In genomic region chr11:45444796-45445195, GRCh38 we compare ENCODE assay signal across 20 cellular contexts.
A peak's percentile ranks its signal among the peaks of the same experiment; 100 is the strongest.
DNase-seq lines count a peak whose midpoint lies in the region; ATAC-seq, FAIRE-seq and TF ChIP-seq lines count a peak whose summit lies in the region.
"Had no signal": no experiment of that assay in that cellular context is flagged by ENCODE, and none has a peak within 500 bp of the region (broad histone marks: within the 10 kb centered on the region; RNA-seq: fewer than 3 reads in every experiment).

No MANE protein-coding gene starts in this region.

- intact Hi-C loops in PC-3 (cut with micrococcal nuclease) = no loop called here

- H3K36me3 ChIP-seq in PC-3 (ENCODE audit: low read depth, low read length) = no peaks in the 10 kb centered on the region
- H3K36me3 ChIP-seq: cardiac muscle cell, ovary had no signal

- H3K4me3 ChIP-seq in A549 (no peak overlapping the region), PC-3 (ENCODE audit: low read length) (no peak overlapping the region)
- H3K4me3 ChIP-seq: cardiac muscle cell, lung, ovary had no signal

- DNase-seq in A549 (ENCODE audit: low read depth in 1 of 2, low spot score in 1 of 2) (peak; percentile 11 to 23), Daoy (ENCODE audit: low read depth) (peak; percentile 60), PC-3 (peak; percentile 16), Ammon's horn (ENCODE audit: low spot score) (no peak)
- DNase-seq: Caco-2, GF-D8, immature natural killer cell, naive B cell, NCI-H146, ovary, SHP77, T-helper 1 cell had no signal

- no peak overlapping the region for H3K27ac ChIP-seq in A549
- no peak overlapping the region for H3K27ac ChIP-seq in PC-3 (ENCODE audit: low read length)
- H3K27ac ChIP-seq: cardiac muscle cell, ovary had no signal

- H3K4me1 ChIP-seq in A549 = no peaks in the 10 kb centered on the region
- H3K4me1 ChIP-seq in PC-3 (ENCODE audit: insufficient read depth, low read length) = no peaks in the 10 kb centered on the region
- H3K4me1 ChIP-seq: Caco-2 had no signal

- 13% methylated on average over 5 of the region's 6 CpGs for WGBS in A549 (ENCODE audit: missing lambda C conversion rate)

- H4K20me1 ChIP-seq in PC-3 (ENCODE audit: low read length) = no peaks in the 10 kb centered on the region

- no peak for FAIRE-seq in A549 (lab: Jason Lieb, UNC)
- FAIRE-seq: HepG2, urothelium cell line had no signal

- peaks cover 66% of the 10 kb centered on the region for H3K27me3 ChIP-seq in PC-3 (ENCODE audit: low read length)
- H3K27me3 ChIP-seq: cardiac muscle cell, ovary had no signal

- POLR2A ChIA-PET in A549 (lab: Yijun Ruan, JAX) = no interaction called here
- POLR2A ChIA-PET in PC-3 (lab: Charles Lee; ENCODE audit: unreplicated experiment) = no interaction called here

- H3K9me2 ChIP-seq in PC-3 (replicated peaks; ENCODE audit: low read length) = no peaks in the 10 kb centered on the region

- no peak overlapping the region for H3K4me2 ChIP-seq in A549
- H3K4me2 ChIP-seq in PC-3 (ENCODE audit: low read length) = no peak overlapping the region

- H3F3A ChIP-seq in PC-3 (ENCODE audit: low read length, unreplicated experiment) = no peaks in the 10 kb centered on the region

- ATAC-seq in A549 = peak; percentile 61 to 67; a peak in 5 of 6 replicates
- ATAC-seq in PC-3 = no peak
- peak; percentile 84 for ATAC-seq in esophagus mucosa
- ATAC-seq in GM21390 (IDR thresholded peaks at IDR 0.05; ENCODE audit: unreplicated experiment) = no peak
- ATAC-seq in GM21529 (IDR thresholded peaks at IDR 0.05; ENCODE audit: unreplicated experiment) = no peak
- ATAC-seq: HepG2, sciatic nerve had no signal

- H2AFZ ChIP-seq in PC-3 (ENCODE audit: low read length) = no peak overlapping the region

- H3K9me3 ChIP-seq in A549 = peaks cover 6% of the 10 kb centered on the region; the same call in 2 of the 3 replicates
- no peaks in the 10 kb centered on the region for H3K9me3 ChIP-seq in PC-3 (ENCODE audit: low read length)
- H3K9me3 ChIP-seq: Caco-2 had no signal

- CTCF ChIA-PET in A549 (lab: Yijun Ruan, JAX) = interaction anchor here (0.8 to 1.0 kb wide), 2 partner anchors 12 to 327 kb away, joined by 3 to 4 read pairs; no protein-coding TSS in a partner anchor
- CTCF ChIA-PET in PC-3 (lab: Charles Lee) = no interaction called here

- BruUV-seq in PC-3 (replicated peaks; lab: Mats Ljungman, UMichigan) = no TSS peak

- TF ChIP-seq POLR2A in A549 (IDR thresholded peaks at IDR 0.05; ENCODE audit: low read length) = no peak

- TF ChIP-seq CTCF in A549 (IDR thresholded peaks at IDR 0.05) (no peak), PC-3 (conservative IDR thresholded peaks at IDR 0.05; ENCODE audit: low read depth, low read length) (no peak)

- TF ChIP-seq EP300 in A549 (IDR thresholded peaks at IDR 0.05) = no peak

- H3K9ac ChIP-seq in PC-3 (ENCODE audit: low read length) = no peak overlapping the region

- no peaks in the 10 kb centered on the region for H3K79me2 ChIP-seq in PC-3 (ENCODE audit: low read length)

- no peak for TF ChIP-seq RAD21 in A549 (conservative IDR thresholded peaks at IDR 0.05 in 1 of 2, IDR thresholded peaks at IDR 0.05 in 1 of 2)

TF ChIP-seq in A549, 52 proteins besides CTCF, POLR2A, EP300 and RAD21:
- TF ChIP-seq CBX2 (IDR thresholded peaks at IDR 0.05; ENCODE audit: borderline replicate concordance, low read depth) (no peak), TFCP2L1 (CRISPR knock-in tag; IDR thresholded peaks at IDR 0.05) (no peak), HOXA7 (CRISPR knock-in tag; IDR thresholded peaks at IDR 0.05) (no peak), CBX8 (IDR thresholded peaks at IDR 0.05) (no peak), RARB (CRISPR knock-in tag; IDR thresholded peaks at IDR 0.05) (no peak), TP53 (CRISPR knock-in tag; IDR thresholded peaks at IDR 0.05) (no peak), HEYL (CRISPR knock-in tag; IDR thresholded peaks at IDR 0.05) (no peak), ZNF302 (CRISPR knock-in tag; IDR thresholded peaks at IDR 0.05) (no peak), GATA3 (IDR thresholded peaks at IDR 0.05; ENCODE audit: borderline replicate concordance) (no peak), KDM1A (IDR thresholded peaks at IDR 0.05; ENCODE audit: low read depth) (no peak), CHD4 (IDR thresholded peaks at IDR 0.05; ENCODE audit: borderline replicate concordance) (no peak), FOSL2 (IDR thresholded peaks at IDR 0.05) (no peak), FOSL2 (CRISPR knock-in tag; IDR thresholded peaks at IDR 0.05) (no peak), KDM5A (IDR thresholded peaks at IDR 0.05) (no peak)
- TF ChIP-seq, protein P1, sequence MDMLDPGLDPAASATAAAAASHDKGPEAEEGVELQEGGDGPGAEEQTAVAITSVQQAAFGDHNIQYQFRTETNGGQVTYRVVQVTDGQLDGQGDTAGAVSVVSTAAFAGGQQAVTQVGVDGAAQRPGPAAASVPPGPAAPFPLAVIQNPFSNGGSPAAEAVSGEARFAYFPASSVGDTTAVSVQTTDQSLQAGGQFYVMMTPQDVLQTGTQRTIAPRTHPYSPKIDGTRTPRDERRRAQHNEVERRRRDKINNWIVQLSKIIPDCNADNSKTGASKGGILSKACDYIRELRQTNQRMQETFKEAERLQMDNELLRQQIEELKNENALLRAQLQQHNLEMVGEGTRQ (IDR thresholded peaks at IDR 0.05) = no peak

Comparison
In these comparisons a context has a peak if more than half of its experiments do, and no peak if none do; other contexts are left out.
1. ATAC-seq: peak in A549 (2 of 2) and esophagus mucosa (single experiment); none in PC-3 (single experiment), GM21390 (single experiment) and GM21529 (single experiment).